26 cellular contexts compared by ENCODE assay signal in genomic region chr12:78007173-78007572, GRCh38.
"Had no signal": no experiment of that assay in that cellular context is flagged by ENCODE, and none has a peak within 500 bp of the region (broad histone marks: within the 10 kb centered on the region; RNA-seq: fewer than 3 reads in every experiment).

No MANE protein-coding gene starts in this region.

- H3K36me3 ChIP-seq: esophagus squamous epithelium, gastrocnemius medialis, heart right ventricle, left lung, lower lobe of right lung had no signal

- H3K4me1 ChIP-seq: esophagus squamous epithelium, gastrocnemius medialis, lower lobe of right lung had no signal

- H3K27ac ChIP-seq: epithelial cell of prostate, esophagus squamous epithelium, gastrocnemius medialis, heart right ventricle, left lung, lower lobe of right lung had no signal

- H3K4me3 ChIP-seq: esophagus squamous epithelium, gastrocnemius medialis, heart right ventricle, left lung, lower lobe of right lung, mucosa of descending colon had no signal

- DNase-seq: cortex of kidney; effector CD8-positive, alpha-beta T cell; effector memory CD8-positive, alpha-beta T cell; endodermal cell; erythroblast; esophagus squamous epithelium; foreskin fibroblast; foreskin melanocyte; gastrocnemius medialis; glutamatergic neuron; head of caudate nucleus; heart right ventricle; hippocampal formation; left cardiac atrium; left lung; left ventricle myocardium superior; lower lobe of right lung; mesenchymal stem cell; mucosa of descending colon; naive B cell; naive thymus-derived CD8-positive, alpha-beta T cell had no signal

- H3K9me3 ChIP-seq: esophagus squamous epithelium, gastrocnemius medialis, heart right ventricle, left lung, lower lobe of right lung, mucosa of descending colon had no signal

- FAIRE-seq: endometrium, islet of Langerhans, keratinocyte had no signal

- ATAC-seq: effector memory CD8-positive, alpha-beta T cell; esophagus mucosa; gastrocnemius medialis; heart right ventricle; left cardiac atrium; left lung; left ventricle myocardium superior; lower lobe of right lung; mucosa of descending colon; naive thymus-derived CD8-positive, alpha-beta T cell had no signal

- H3K27me3 ChIP-seq: esophagus squamous epithelium, gastrocnemius medialis, heart right ventricle, left lung had no signal
